ENCODE assay signal across 20 cellular contexts in the genomic region with DNA sequence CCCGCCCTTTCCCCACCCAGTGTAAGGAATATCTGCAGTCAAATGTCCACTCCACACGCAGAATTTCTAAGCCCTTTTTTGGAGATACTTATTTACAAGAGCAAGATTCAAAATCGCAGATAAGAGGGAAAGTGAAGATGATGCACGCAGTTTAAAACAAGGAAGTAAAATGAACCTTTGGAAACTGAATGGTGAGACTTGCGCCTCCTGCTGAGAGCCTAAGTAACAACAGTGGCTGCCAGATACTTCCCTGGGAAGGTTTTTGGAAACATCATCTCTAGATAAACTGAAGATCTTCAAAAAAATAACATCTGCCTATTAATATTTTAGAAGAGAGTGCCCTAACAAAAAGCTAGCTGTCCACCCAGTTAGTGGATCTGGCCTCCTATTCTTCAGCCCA.
DNase-seq lines count a peak whose midpoint lies in the region; TF ChIP-seq lines count a peak whose summit lies in the region.
"Had no signal": no experiment of that assay in that cellular context is flagged by ENCODE, and none has a peak within 500 bp of the region (broad histone marks: within the 10 kb centered on the region; RNA-seq: fewer than 3 reads in every experiment).

No MANE protein-coding gene starts in this region.

- TF ChIP-seq EP300 in suprapubic skin (IDR thresholded peaks at IDR 0.05) = no peak

- H3K14ac ChIP-seq in trophoblast cell (ENCODE audit: low read length) = no peak overlapping the region

- H2BK5ac ChIP-seq in trophoblast cell (ENCODE audit: low read depth, low read length, poor library complexity) = no peak overlapping the region

- no peak overlapping the region for H2AK5ac ChIP-seq in trophoblast cell (ENCODE audit: low read length)

- H3K79me1 ChIP-seq in trophoblast cell (ENCODE audit: low read length) = no peaks in the 10 kb centered on the region

- no peaks in the 10 kb centered on the region for H3K36me3 ChIP-seq in smooth muscle cell (ENCODE audit: low read depth)
- no peaks in the 10 kb centered on the region for H3K36me3 ChIP-seq in suprapubic skin
- H3K36me3 ChIP-seq in trophoblast cell (ENCODE audit: control insufficient read depth in 1 of 2, insufficient read depth in 2 of 2, low read length in 2 of 2) = no peaks in the 10 kb centered on the region
- H3K36me3 ChIP-seq: colonic mucosa had no signal

- TF ChIP-seq CTCF in GM20000 (IDR thresholded peaks at IDR 0.05; ENCODE audit: extremely low read depth, missing control alignments) (peak; percentile 14), cardiac fibroblast (IDR thresholded peaks at IDR 0.05; ENCODE audit: low read depth, low read length) (peak; percentile 9), smooth muscle cell (IDR thresholded peaks at IDR 0.05; ENCODE audit: borderline replicate concordance, insufficient read depth, poor library complexity, severe bottlenecking) (peak; percentile 10), lower leg skin (IDR thresholded peaks at IDR 0.05) (no peak), suprapubic skin (IDR thresholded peaks at IDR 0.05) (no peak)

- no peak overlapping the region for H4K12ac ChIP-seq in trophoblast cell (ENCODE audit: low read depth, low read length)

- H3F3A ChIP-seq in smooth muscle cell (ENCODE audit: low read depth) = no peaks in the 10 kb centered on the region

- H2BK120ac ChIP-seq in trophoblast cell (ENCODE audit: insufficient read depth, low read length, poor library complexity) = no peak overlapping the region

- no peaks in the 10 kb centered on the region for H3K79me2 ChIP-seq in smooth muscle cell (ENCODE audit: low read depth)
- H3K79me2 ChIP-seq in trophoblast cell (ENCODE audit: control insufficient read depth, insufficient read depth, low read length, poor library complexity) = no peaks in the 10 kb centered on the region
- H3K79me2 ChIP-seq: parathyroid adenoma had no signal

- H3K4me2 ChIP-seq in smooth muscle cell (no peak overlapping the region), trophoblast cell (ENCODE audit: low read length) (no peak overlapping the region)

- H2BK12ac ChIP-seq in trophoblast cell (ENCODE audit: low read length) = no peak overlapping the region

- H3K18ac ChIP-seq in trophoblast cell (ENCODE audit: low read length) = no peak overlapping the region

- H3K9ac ChIP-seq in smooth muscle cell (ENCODE audit: low read depth) = no peak overlapping the region
- H3K9ac ChIP-seq in trophoblast cell (ENCODE audit: low read length) = no peak overlapping the region
- H3K9ac ChIP-seq: parathyroid adenoma had no signal

- H3K4me3 ChIP-seq in cardiac fibroblast (replicated peaks in 1 of 2; ENCODE audit: low read depth in 2 of 2, low read length in 2 of 2) (no peak overlapping the region), smooth muscle cell (no peak overlapping the region), lower leg skin (ENCODE audit: low read depth, poor library complexity, severe bottlenecking) (no peak overlapping the region), suprapubic skin (no peak overlapping the region), trophoblast cell (ENCODE audit: low read depth, low read length) (no peak overlapping the region)
- H3K4me3 ChIP-seq: colonic mucosa had no signal

- WGBS in smooth muscle cell (ENCODE audit: low lambda C conversion rate) = 41% methylated on average over 5 of the region's 5 CpGs
- 74 to 75% methylated on average over 5 of the region's 5 CpGs for WGBS in lower leg skin, 2 donors
- WGBS in suprapubic skin = 79% methylated on average over 5 of the region's 5 CpGs
- WGBS in trophoblast cell (ENCODE audit: extremely low coverage, insufficient coverage, insufficient read length) = no CpG with 5 or more reads among the region's 5 CpGs

- no peak overlapping the region for H4K91ac ChIP-seq in trophoblast cell (ENCODE audit: low read depth, low read length)

- H3K23ac ChIP-seq in trophoblast cell (ENCODE audit: low read length) = no peak overlapping the region

- H3K9me3 ChIP-seq in smooth muscle cell (replicated peaks; ENCODE audit: low read depth) (no peaks in the 10 kb centered on the region), suprapubic skin (no peaks in the 10 kb centered on the region), trophoblast cell (ENCODE audit: insufficient read depth, low read depth, low read length) (no peaks in the 10 kb centered on the region)
- H3K9me3 ChIP-seq: colonic mucosa had no signal

- no peaks in the 10 kb centered on the region for H4K20me1 ChIP-seq in smooth muscle cell (ENCODE audit: low read depth)

- DNase-seq in GM20000 (ENCODE audit: low spot score) = no peak
- peak; percentile 11 for DNase-seq in NCI-H69 (lab: John Stamatoyannopoulos, UW)
- DNase-seq in cardiac fibroblast (ENCODE audit: low read depth in 2 of 2) = no peak
- DNase-seq in smooth muscle cell (lab: John Stamatoyannopoulos, UW; ENCODE audit: unreplicated experiment) = no peak
- no peak for DNase-seq in lower leg skin (ENCODE audit: low spot score in 2 of 2)
- no peak for DNase-seq in suprapubic skin (ENCODE audit: low spot score in 2 of 2)
- no peak for DNase-seq in trophoblast cell
- DNase-seq: activated CD4-positive, alpha-beta T cell treated with anti-CD3 and anti-CD28 coated beads, Interleukin-2, amount 10 ng/mL, durations not matched to agents 7 days and 5 days; activated naive CD4-positive, alpha-beta T cell treated with Interleukin-2 at 50 U/mL for 16 hours; activated T-cell treated with anti-CD3 and anti-CD28 coated beads for 4 hours; aorta; colonic mucosa; DMS 273 treated with DMSO at 0.1 percent for 48 hours; NCI-H2081 treated with DMSO at 0.1 percent for 48 hours; NCI-H82; SIG-M5; stimulated activated CD4-positive, alpha-beta T cell treated with anti-CD3 and anti-CD28 coated beads, Interleukin-4, amount 100 ng/mL, for 24 hours; stimulated activated CD8-positive, alpha-beta memory T cell treated with anti-CD3 and anti-CD28 coated beads, Interleukin-4, amount 100 ng/mL, for 48 hours; T1000 had no signal

- H2AFZ ChIP-seq in smooth muscle cell (ENCODE audit: low read depth) (no peak overlapping the region), trophoblast cell (ENCODE audit: insufficient read depth, low read length, poor library complexity) (no peak overlapping the region)
- H2AFZ ChIP-seq: parathyroid adenoma had no signal

- TF ChIP-seq POLR2A in lower leg skin (IDR thresholded peaks at IDR 0.05) (no peak), suprapubic skin (IDR thresholded peaks at IDR 0.05) (no peak)

- H4K8ac ChIP-seq in trophoblast cell (ENCODE audit: low read depth, low read length) = no peak overlapping the region

- H3K27ac ChIP-seq in smooth muscle cell (ENCODE audit: low read depth) (no peak overlapping the region), suprapubic skin (no peak overlapping the region), trophoblast cell (ENCODE audit: low read depth, low read length) (no peak overlapping the region)
- H3K27ac ChIP-seq: colonic mucosa, parathyroid adenoma had no signal

- H3K4me1 ChIP-seq in smooth muscle cell (ENCODE audit: low read depth) = no peaks in the 10 kb centered on the region
- no peaks in the 10 kb centered on the region for H3K4me1 ChIP-seq in suprapubic skin
- no peaks in the 10 kb centered on the region for H3K4me1 ChIP-seq in trophoblast cell (ENCODE audit: control insufficient read depth in 1 of 2, insufficient read depth in 2 of 2, low read length in 2 of 2)
- H3K4me1 ChIP-seq: colonic mucosa, parathyroid adenoma had no signal

- H3K27me3 ChIP-seq in smooth muscle cell (ENCODE audit: low read depth) (peaks cover 8% of the 10 kb centered on the region), suprapubic skin (no peaks in the 10 kb centered on the region), trophoblast cell (ENCODE audit: insufficient read depth, low read length) (no peaks in the 10 kb centered on the region)
- H3K27me3 ChIP-seq: colonic mucosa had no signal

- intact Hi-C loops in lower leg skin (cut with DNase I; ENCODE audit: low total_unique reads) = no loop called here

- H3K4ac ChIP-seq in trophoblast cell (ENCODE audit: low read depth, low read length) = no peak overlapping the region

Comparison
In these comparisons a context has a peak if more than half of its experiments do, and no peak if none do; other contexts are left out.
1. CTCF ChIP-seq: peak in GM20000 (single experiment), cardiac fibroblast (single experiment) and smooth muscle cell (single experiment); none in lower leg skin (0 of 3) and suprapubic skin (0 of 2).